8 cellular contexts compared by ENCODE assay signal in the genomic region with DNA sequence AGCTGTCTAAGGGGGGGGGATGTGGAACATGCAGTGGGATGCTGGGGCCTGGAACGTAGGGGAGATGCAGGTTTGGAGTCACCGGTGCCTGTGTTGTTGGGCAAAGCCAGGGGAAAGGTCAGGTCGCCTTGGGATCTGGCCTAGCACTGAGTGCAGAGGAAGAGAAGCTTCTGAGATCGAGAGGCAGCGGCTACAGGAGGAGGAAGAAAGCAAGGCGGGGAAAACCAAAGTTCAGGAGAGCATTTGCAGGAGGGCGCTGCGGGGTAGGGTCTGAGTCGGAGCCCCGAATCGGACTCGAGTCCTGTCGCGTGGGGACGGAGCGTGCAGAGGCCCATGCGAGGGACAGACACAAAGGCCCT. TPM values are rescaled to one million over a fixed set of nuclear protein-coding genes. Genes with fewer than 3 reads are reported as not detected.
A peak's percentile ranks its signal among the peaks of the same experiment; 100 is the strongest.
DNase-seq lines count a peak whose midpoint lies in the region; ATAC-seq, FAIRE-seq and TF ChIP-seq lines count a peak whose summit lies in the region.

No MANE protein-coding gene starts in this region.

- peaks cover 40% of the 10 kb centered on the region for H3K79me2 ChIP-seq in astrocyte (ENCODE audit: insufficient read depth, low read length)

- no peaks in the 10 kb centered on the region for H3K9me3 Mint-ChIP-seq in astrocyte (ENCODE audit: unreplicated experiment)

- peak overlapping the region; percentile 96 for H3K4me2 ChIP-seq in astrocyte (ENCODE audit: low read length)

- peaks cover 8% of the 10 kb centered on the region for H3K36me3 Mint-ChIP-seq in astrocyte (ENCODE audit: low read depth, unreplicated experiment)

- no peak for DNase-seq in right atrium auricular region (ENCODE audit: low spot score)
- no peak for DNase-seq in left cardiac atrium
- DNase-seq in astrocyte (ENCODE audit: low read depth) = no peak
- no peak for DNase-seq in lung (ENCODE audit: low spot score)
- DNase-seq in vagina (ENCODE audit: extremely low spot score in 2 of 2) = no peak
- no peak for DNase-seq in mesenteric fat pad (ENCODE audit: low spot score)

- WGBS in lung, 2 donors = 15 to 16% methylated on average over 17 of the region's 17 CpGs

- H3K27ac Mint-ChIP-seq in astrocyte (ENCODE audit: unreplicated experiment) = no peak overlapping the region

- H3K27me3 ChIP-seq in right atrium auricular region (no peaks in the 10 kb centered on the region), astrocyte (ENCODE audit: insufficient read depth, low read length) (no peaks in the 10 kb centered on the region), lung (ENCODE audit: control insufficient read depth, insufficient read depth) (no peaks in the 10 kb centered on the region), vagina (no peaks in the 10 kb centered on the region)

- H3K4me1 ChIP-seq in right atrium auricular region = peaks cover 0 to 46% of the 10 kb centered on the region in 2 donors
- H3K4me1 ChIP-seq in astrocyte (ENCODE audit: insufficient read depth, low read length) = peaks cover 32% of the 10 kb centered on the region
- H3K4me1 ChIP-seq in lung (ENCODE audit: control insufficient read depth in 2 of 2, insufficient read depth in 2 of 2, low read length in 2 of 2) = peaks cover 10 to 18% of the 10 kb centered on the region in 2 donors
- H3K4me1 ChIP-seq in vagina = peaks cover 61% of the 10 kb centered on the region

- peak overlapping the region; percentile 81 for H3K4me3 ChIP-seq in right atrium auricular region
- H3K4me3 ChIP-seq in astrocyte (ENCODE audit: insufficient read depth, low read depth, low read length) = peak overlapping the region; percentile 75
- H3K4me3 ChIP-seq in lung = peak overlapping the region; percentile 95
- peak overlapping the region; percentile 86 to 91 for H3K4me3 ChIP-seq in vagina

- no peak for TF ChIP-seq CTCF in right atrium auricular region (IDR thresholded peaks at IDR 0.05)
- TF ChIP-seq CTCF in astrocyte (IDR thresholded peaks at IDR 0.05; ENCODE audit: insufficient read depth, low read depth, low read length) = no peak
- TF ChIP-seq CTCF in lung (IDR thresholded peaks at IDR 0.05; ENCODE audit: control extremely low read depth, extremely low read depth) = no peak
- no peak for TF ChIP-seq CTCF in vagina (IDR thresholded peaks at IDR 0.05)

- H3K4me3 Mint-ChIP-seq in astrocyte (ENCODE audit: unreplicated experiment) = peak overlapping the region; percentile 87

- no peak for TF ChIP-seq POLR2A in vagina (IDR thresholded peaks at IDR 0.05)

- no peaks in the 10 kb centered on the region for H3K27me3 Mint-ChIP-seq in astrocyte (ENCODE audit: low read depth, unreplicated experiment)

- H3K9me3 ChIP-seq in right atrium auricular region (no peaks in the 10 kb centered on the region), astrocyte (ENCODE audit: insufficient read depth, low read depth, low read length) (no peaks in the 10 kb centered on the region), lung (ENCODE audit: control insufficient read depth in 2 of 2, insufficient read depth in 1 of 2, low read length in 1 of 2) (no peaks in the 10 kb centered on the region), vagina (no peaks in the 10 kb centered on the region)

- ATAC-seq in left cardiac atrium (no peak), lung (ENCODE audit: insufficient read depth, low FRiP score) (no peak), HG02763 (IDR thresholded peaks at IDR 0.05; ENCODE audit: unreplicated experiment) (no peak), GM18868 (IDR thresholded peaks at IDR 0.05; ENCODE audit: unreplicated experiment) (no peak)

- peak overlapping the region; percentile 81 for H2AFZ ChIP-seq in astrocyte (ENCODE audit: low read depth, low read length)

- H3K27ac ChIP-seq in right atrium auricular region (peak overlapping the region; percentile 94 to 96), astrocyte (ENCODE audit: low read depth, low read length) (peak overlapping the region; percentile 91), lung (ENCODE audit: low read depth in 1 of 2, low read length in 1 of 2) (peak overlapping the region; percentile 79 to 98), vagina (peak overlapping the region; percentile 98)

- H3K4me1 Mint-ChIP-seq in astrocyte (ENCODE audit: low read depth, unreplicated experiment) = peaks cover 19% of the 10 kb centered on the region

- intact Hi-C loops in left cardiac atrium (cut with DNase I) = loop anchor here in 1 of 2 donors (5.0 to 10.0 kb wide), 2 partner anchors 206 to 268 kb away; a partner anchor contains a TSS
- intact Hi-C loops in vagina (cut with DNase I) = no loop called here

- peaks cover 33% of the 10 kb centered on the region for H4K20me1 ChIP-seq in astrocyte (ENCODE audit: insufficient read depth, low read length)

- H3K36me3 ChIP-seq in right atrium auricular region (no peaks in the 10 kb centered on the region), astrocyte (ENCODE audit: insufficient read depth, low read length) (no peaks in the 10 kb centered on the region), lung (ENCODE audit: control insufficient read depth in 2 of 2, insufficient read depth in 2 of 2, low read length in 2 of 2) (no peaks in the 10 kb centered on the region), vagina (no peaks in the 10 kb centered on the region)

- no peak for FAIRE-seq in astrocyte (lab: Jason Lieb, UNC)

- H3K9ac ChIP-seq in astrocyte (ENCODE audit: low read length) = peak overlapping the region; percentile 94

RNA-seq across cellular contexts. Expression of a gene that starts 1.0 kb away (rescaled TPM):
- total RNA-seq in right atrium auricular region (10 to 100 TPM; 24.1 to 59.5 TPM), left cardiac atrium (10 to 100 TPM; 40.0 to 64.8 TPM), astrocyte (99.6 and 129 TPM in 2 replicates), lung (100 to 1,000 TPM in 1 of 2 donors, 10 to 100 TPM in 1; 89.7 to 154 TPM), vagina (138 TPM), mesenteric fat pad (76.1 TPM)
- polyA plus RNA-seq in lung = 10 to 100 TPM; 29.6 to 44.5 TPM
